8 cellular contexts compared by ENCODE assay signal in genomic region chr15:70854669-70854976, GRCh38. TPM values are rescaled to one million over a fixed set of nuclear protein-coding genes. Genes with fewer than 3 reads are reported as not detected.
DNase-seq lines count a peak whose midpoint lies in the region; ATAC-seq and TF ChIP-seq lines count a peak whose summit lies in the region.

No MANE protein-coding gene starts in this region.

- DNase-seq in MM.1S (no peak), dorsolateral prefrontal cortex (no peak), germinal center (ENCODE audit: low spot score) (no peak)
- no peak for DNase-seq in activated CD8-positive, alpha-beta memory T cell treated with anti-CD3 and anti-CD28 coated beads for 24 hours
- DNase-seq in activated CD4-positive, CD25-positive, alpha-beta regulatory T cell treated with anti-CD3 and anti-CD28 coated beads, Interleukin-2, amount 50 U/mL, for 72 hours: no peak

- H3K27me3 ChIP-seq in BLaER1 (no peaks in the 10 kb centered on the region), MM.1S (replicated peaks; ENCODE audit: insufficient read depth, low read length) (no peaks in the 10 kb centered on the region), dorsolateral prefrontal cortex (no peaks in the 10 kb centered on the region), mucosa of stomach (ENCODE audit: control insufficient read depth, insufficient read depth, low read length) (peaks cover 35% of the 10 kb centered on the region)

- H3K4me3 ChIP-seq in BLaER1 (peak overlapping the region; percentile 91), MM.1S (ENCODE audit: low read length) (no peak overlapping the region), dorsolateral prefrontal cortex (peak overlapping the region; percentile 75 to 96 (median 83)), mucosa of stomach (ENCODE audit: low read length) (no peak overlapping the region)

- TF ChIP-seq CTCF in MM.1S (IDR thresholded peaks at IDR 0.05; ENCODE audit: low read length): no peak
- TF ChIP-seq CTCF in dorsolateral prefrontal cortex (IDR thresholded peaks at IDR 0.05 in 54 of 56, conservative IDR thresholded peaks at IDR 0.05 in 2 of 56; ENCODE audit: low read depth in 1 of 56, partially characterized antibody in 56 of 56): peak in 38 of 56 donors; percentile 5 to 64 (median 36)

- H4K20me1 ChIP-seq in BLaER1 (no peaks in the 10 kb centered on the region), MM.1S (ENCODE audit: insufficient read depth, low read length) (no peaks in the 10 kb centered on the region)

- peaks cover 42% of the 10 kb centered on the region for H3K4me1 ChIP-seq in BLaER1
- peaks cover 7% of the 10 kb centered on the region; the same call in 1 of the 2 replicates for H3K4me1 ChIP-seq in MM.1S (ENCODE audit: low read length)
- no peaks in the 10 kb centered on the region for H3K4me1 ChIP-seq in mucosa of stomach (ENCODE audit: control insufficient read depth, insufficient read depth, low read length)

- peaks cover 9% of the 10 kb centered on the region for H3K36me3 ChIP-seq in BLaER1
- no peaks in the 10 kb centered on the region for H3K36me3 ChIP-seq in MM.1S (replicated peaks; ENCODE audit: insufficient read depth, low read length)
- no peaks in the 10 kb centered on the region for H3K36me3 ChIP-seq in mucosa of stomach (ENCODE audit: control insufficient read depth, insufficient read depth, low read length)

- H2AFZ ChIP-seq in MM.1S (ENCODE audit: low read length): peak overlapping the region; percentile 54

- no peaks in the 10 kb centered on the region for H3K79me2 ChIP-seq in MM.1S (ENCODE audit: low read length)

- H3K9me3 ChIP-seq in BLaER1 (no peaks in the 10 kb centered on the region), MM.1S (replicated peaks; ENCODE audit: insufficient read depth, low read length) (no peaks in the 10 kb centered on the region), mucosa of stomach (ENCODE audit: control insufficient read depth, low read length) (no peaks in the 10 kb centered on the region)

- intact Hi-C loops in dorsolateral prefrontal cortex (cut with DNase I): loop anchor here in 1 of 2 donors (2.0 kb wide), 1 partner anchor 20 kb away; no protein-coding TSS in a partner anchor

- peak overlapping the region; percentile 81; the same call in 1 of the 2 replicates for H3K27ac ChIP-seq in BLaER1
- no peak overlapping the region for H3K27ac ChIP-seq in MM.1S (ENCODE audit: low read length)
- peak overlapping the region; percentile 72 to 100 (median 99) for H3K27ac ChIP-seq in dorsolateral prefrontal cortex

- H3K4me2 ChIP-seq in BLaER1 (peak overlapping the region; percentile 99), MM.1S (ENCODE audit: low read depth, low read length) (peak overlapping the region; percentile 66; the same call in 1 of the 2 replicates)

- H3F3A ChIP-seq in MM.1S (ENCODE audit: insufficient read depth, low read length): no peaks in the 10 kb centered on the region

- no peaks in the 10 kb centered on the region for H3K9me2 ChIP-seq in MM.1S (replicated peaks; ENCODE audit: insufficient read depth, low read length)

- ATAC-seq in HG03354 (IDR thresholded peaks at IDR 0.05; ENCODE audit: poor library complexity, severe bottlenecking, unreplicated experiment): no peak

- peak overlapping the region; percentile 84 for H3K9ac ChIP-seq in BLaER1
- H3K9ac ChIP-seq in MM.1S (ENCODE audit: low read length): no peak overlapping the region
- H3K9ac ChIP-seq in mucosa of stomach (ENCODE audit: low read length): peak overlapping the region; percentile 56

RNA-seq across cellular contexts. Expression of gene LARP6, which starts 0.7 kb away (rescaled TPM):
- total RNA-seq in dorsolateral prefrontal cortex: 100 to 1,000 TPM in 29 of 120 experiments, 10 to 100 TPM in 91; 31.8 to 211 (median 79.7) TPM

RNA-seq across cellular contexts. Expression of gene THAP10, which starts 37.6 kb away (rescaled TPM):
- 10 to 100 TPM in 67 of 120 experiments, 1 to 10 TPM in 53; 3.3 to 18.7 (median 10.3) TPM for total RNA-seq in dorsolateral prefrontal cortex

RNA-seq across cellular contexts. Expression of gene LRRC49, which starts 38.0 kb away (rescaled TPM):
- 10 to 100 TPM; 28.2 to 72.1 (median 48.6) TPM for total RNA-seq in dorsolateral prefrontal cortex

Comparison
In these comparisons a context has a peak if more than half of its experiments do, and no peak if none do; other contexts are left out.
1. H3K4me3 ChIP-seq: peak in BLaER1 (single experiment) and dorsolateral prefrontal cortex (59 of 59); none in MM.1S (single experiment) and mucosa of stomach (single experiment).